ENCODE assay signal across 8 cellular contexts in the genomic region with DNA sequence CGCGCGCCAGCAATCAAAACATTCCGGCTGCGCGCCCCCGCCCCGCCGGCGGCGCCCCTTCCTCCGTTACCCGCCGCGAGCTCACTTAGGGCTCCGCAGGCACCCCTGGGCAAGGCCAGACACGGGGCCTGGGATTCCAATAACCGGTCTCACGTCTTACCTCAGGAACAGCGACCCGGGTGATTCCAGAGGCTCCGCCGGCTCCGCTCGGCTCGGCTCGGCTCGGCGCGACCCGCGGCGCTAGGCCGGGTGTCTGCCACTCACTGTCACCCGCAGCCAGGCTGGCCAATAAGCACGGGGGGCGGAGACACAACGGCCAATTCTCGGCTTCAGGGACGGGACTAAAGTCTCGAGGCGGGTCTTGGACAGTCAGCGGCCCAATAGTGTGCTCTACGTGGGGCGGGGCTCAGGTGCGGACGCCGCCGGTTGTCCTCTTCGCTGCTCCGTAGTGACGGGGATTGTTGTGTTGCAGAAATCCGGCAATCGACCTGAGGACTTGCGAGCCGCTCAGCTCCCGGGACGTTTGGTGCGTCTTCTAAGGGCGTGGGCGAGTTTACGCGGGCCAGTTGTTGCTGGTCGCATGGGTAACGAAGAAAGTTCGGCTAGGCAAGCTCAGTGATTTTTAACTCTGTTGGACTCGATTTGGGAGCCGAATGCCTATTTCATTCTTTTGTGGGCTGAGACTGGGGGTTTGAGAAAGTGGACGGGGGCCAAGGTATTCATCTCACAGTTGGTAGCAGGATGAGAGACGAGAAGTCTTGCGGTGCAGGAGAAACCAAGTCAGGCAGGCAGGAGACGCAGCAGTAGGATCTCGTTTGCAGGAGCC. TPM values are rescaled to one million over a fixed set of nuclear protein-coding genes. Genes with fewer than 3 reads are reported as not detected.
DNase-seq lines count a peak whose midpoint lies in the region; ATAC-seq, FAIRE-seq and TF ChIP-seq lines count a peak whose summit lies in the region.

A gene with protein sequence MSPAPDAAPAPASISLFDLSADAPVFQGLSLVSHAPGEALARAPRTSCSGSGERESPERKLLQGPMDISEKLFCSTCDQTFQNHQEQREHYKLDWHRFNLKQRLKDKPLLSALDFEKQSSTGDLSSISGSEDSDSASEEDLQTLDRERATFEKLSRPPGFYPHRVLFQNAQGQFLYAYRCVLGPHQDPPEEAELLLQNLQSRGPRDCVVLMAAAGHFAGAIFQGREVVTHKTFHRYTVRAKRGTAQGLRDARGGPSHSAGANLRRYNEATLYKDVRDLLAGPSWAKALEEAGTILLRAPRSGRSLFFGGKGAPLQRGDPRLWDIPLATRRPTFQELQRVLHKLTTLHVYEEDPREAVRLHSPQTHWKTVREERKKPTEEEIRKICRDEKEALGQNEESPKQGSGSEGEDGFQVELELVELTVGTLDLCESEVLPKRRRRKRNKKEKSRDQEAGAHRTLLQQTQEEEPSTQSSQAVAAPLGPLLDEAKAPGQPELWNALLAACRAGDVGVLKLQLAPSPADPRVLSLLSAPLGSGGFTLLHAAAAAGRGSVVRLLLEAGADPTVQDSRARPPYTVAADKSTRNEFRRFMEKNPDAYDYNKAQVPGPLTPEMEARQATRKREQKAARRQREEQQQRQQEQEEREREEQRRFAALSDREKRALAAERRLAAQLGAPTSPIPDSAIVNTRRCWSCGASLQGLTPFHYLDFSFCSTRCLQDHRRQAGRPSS (plus strand): TSS at position 432 of the 826 bp plus-strand sequence. CDS start 452 bp downstream, outside the sequence.
A gene with protein sequence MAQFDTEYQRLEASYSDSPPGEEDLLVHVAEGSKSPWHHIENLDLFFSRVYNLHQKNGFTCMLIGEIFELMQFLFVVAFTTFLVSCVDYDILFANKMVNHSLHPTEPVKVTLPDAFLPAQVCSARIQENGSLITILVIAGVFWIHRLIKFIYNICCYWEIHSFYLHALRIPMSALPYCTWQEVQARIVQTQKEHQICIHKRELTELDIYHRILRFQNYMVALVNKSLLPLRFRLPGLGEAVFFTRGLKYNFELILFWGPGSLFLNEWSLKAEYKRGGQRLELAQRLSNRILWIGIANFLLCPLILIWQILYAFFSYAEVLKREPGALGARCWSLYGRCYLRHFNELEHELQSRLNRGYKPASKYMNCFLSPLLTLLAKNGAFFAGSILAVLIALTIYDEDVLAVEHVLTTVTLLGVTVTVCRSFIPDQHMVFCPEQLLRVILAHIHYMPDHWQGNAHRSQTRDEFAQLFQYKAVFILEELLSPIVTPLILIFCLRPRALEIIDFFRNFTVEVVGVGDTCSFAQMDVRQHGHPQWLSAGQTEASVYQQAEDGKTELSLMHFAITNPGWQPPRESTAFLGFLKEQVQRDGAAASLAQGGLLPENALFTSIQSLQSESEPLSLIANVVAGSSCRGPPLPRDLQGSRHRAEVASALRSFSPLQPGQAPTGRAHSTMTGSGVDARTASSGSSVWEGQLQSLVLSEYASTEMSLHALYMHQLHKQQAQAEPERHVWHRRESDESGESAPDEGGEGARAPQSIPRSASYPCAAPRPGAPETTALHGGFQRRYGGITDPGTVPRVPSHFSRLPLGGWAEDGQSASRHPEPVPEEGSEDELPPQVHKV (minus strand): TSS at position 262 of the 826 bp plus-strand sequence. CDS start 1,612 bp downstream, outside the sequence.

- H4K20me1 ChIP-seq in OCI-LY3 (ENCODE audit: insufficient read depth, low read length): no peaks in the 10 kb centered on the region

- H3K4me1 ChIP-seq in OCI-LY3 (ENCODE audit: low read length): peaks cover 14% of the 10 kb centered on the region

- peaks cover 18% of the 10 kb centered on the region for H3K36me3 Mint-ChIP-seq in mesothelial cell of epicardium

- TF ChIP-seq CTCF in OCI-LY3 (IDR thresholded peaks at IDR 0.05; ENCODE audit: low read depth, low read length): no peak
- TF ChIP-seq CTCF in mesothelial cell of epicardium (IDR thresholded peaks at IDR 0.05; ENCODE audit: unreplicated experiment): no peak

- peak within 1 kb of the TSS; percentile 94 for H3K4me2 ChIP-seq in OCI-LY3 (ENCODE audit: low read length)

- H3K36me3 ChIP-seq in OCI-LY3 (replicated peaks; ENCODE audit: low read depth, low read length): peaks cover 17% of the 10 kb centered on the region

- no peaks in the 10 kb centered on the region for H3K9me3 Mint-ChIP-seq in mesothelial cell of epicardium

- peak; percentile 97 for ATAC-seq in GM21515 (IDR thresholded peaks at IDR 0.05; ENCODE audit: unreplicated experiment)

- no peaks in the 10 kb centered on the region for H3K27me3 Mint-ChIP-seq in mesothelial cell of epicardium (ENCODE audit: low read depth)

- H3K27me3 ChIP-seq in OCI-LY3 (ENCODE audit: low read depth, low read length): no peaks in the 10 kb centered on the region

- peaks cover 23% of the 10 kb centered on the region for H3K4me1 Mint-ChIP-seq in mesothelial cell of epicardium

- peak within 1 kb of the TSS; percentile 98 for H3K27ac Mint-ChIP-seq in mesothelial cell of epicardium

- peak within 1 kb of the TSS; percentile 59 for H3K27ac ChIP-seq in OCI-LY3 (ENCODE audit: low read length)

- FAIRE-seq in endometrium (lab: Jason Lieb, UNC): peak; percentile 92

- peak within 1 kb of the TSS; percentile 100 for H3K4me3 ChIP-seq in OCI-LY3 (ENCODE audit: low read length)

- H3K9ac ChIP-seq in OCI-LY3 (ENCODE audit: low read length): peak within 1 kb of the TSS; percentile 87

- H3K9me3 ChIP-seq in OCI-LY3 (ENCODE audit: insufficient read depth, low read length): no peaks in the 10 kb centered on the region

- H2AFZ ChIP-seq in OCI-LY3 (ENCODE audit: low read depth, low read length): peak within 1 kb of the TSS; percentile 93; the same call in 1 of the 2 replicates

- peak; percentile 95 for DNase-seq in D341Med (ENCODE audit: low spot score)
- DNase-seq in HuH-7 (ENCODE audit: low spot score): peak; percentile 99
- DNase-seq in activated CD8-positive, alpha-beta memory T cell treated with anti-CD3 and anti-CD28 coated beads, Interleukin-2, amount 50 U/mL, for 48 hours: peak; percentile 97
- DNase-seq in mesothelial cell of epicardium (ENCODE audit: low spot score in 2 of 2, unreplicated experiment in 2 of 2): peak; percentile 93 to 95
- DNase-seq in stimulated activated CD8-positive, alpha-beta memory T cell treated with anti-CD3 and anti-CD28 coated beads, Interleukin-15, amount 100 ng/mL, for 48 hours (ENCODE audit: low read depth in 2 of 2): peak; percentile 99

- peak within 1 kb of the TSS; percentile 99 for H3K4me3 Mint-ChIP-seq in mesothelial cell of epicardium

- peaks cover 31% of the 10 kb centered on the region for H3K79me2 ChIP-seq in OCI-LY3 (ENCODE audit: low read length)

RNA-seq across cellular contexts. Expression of the first gene that starts in this region (rescaled TPM):
- 58.3 to 65.3 TPM (median 59.6 TPM) in 3 replicates for total RNA-seq in mesothelial cell of epicardium

RNA-seq across cellular contexts. Expression of the second gene that starts in this region (rescaled TPM):
- 39.3 to 40.8 TPM (median 40.6 TPM) in 3 replicates for total RNA-seq in mesothelial cell of epicardium

Comparison
In these comparisons a context has a peak if more than half of its experiments do, and no peak if none do; other contexts are left out.
1. Peak in every context shown above with its lines: DNase-seq, ATAC-seq, H3K4me3 ChIP-seq and H3K27ac ChIP-seq.